Comparison of ENCODE assay signal across 9 cellular contexts in genomic region chr3:5787863-5788488, GRCh38.
DNase-seq lines count a peak whose midpoint lies in the region; ATAC-seq lines count a peak whose summit lies in the region.
"Had no signal": no experiment of that assay in that cellular context is flagged by ENCODE, and none has a peak within 500 bp of the region (broad histone marks: within the 10 kb centered on the region; RNA-seq: fewer than 3 reads in every experiment).

No MANE protein-coding gene starts in this region.

- ATAC-seq in GM19463 (IDR thresholded peaks at IDR 0.05; ENCODE audit: unreplicated experiment) = no peak
- ATAC-seq: activated naive CD4-positive, alpha-beta T cell treated with anti-CD3 and anti-CD28 coated beads, Interleukin-2, amount 50 U/mL, for 72 hours had no signal

- peak; percentile 40 for DNase-seq in NCI-H1694 treated with DMSO at 0.1 percent for 48 hours (lab: John Stamatoyannopoulos, UW)
- DNase-seq in NCI-H1694 (lab: John Stamatoyannopoulos, UW) = no peak
- peak; percentile 23 for DNase-seq in SKM-1 treated with dmso at 0.1 percent for 144 hours (lab: John Stamatoyannopoulos, UW; ENCODE audit: unreplicated experiment)
- peak; percentile 43 to 75 for DNase-seq in hippocampal formation (lab: John Stamatoyannopoulos, UW)
- peak; percentile 76 for DNase-seq in superior temporal gyrus (ENCODE audit: extremely low spot score)
- no peak for DNase-seq in AML-193 (lab: John Stamatoyannopoulos, UW)
- DNase-seq in activated T-cell treated with anti-CD3 and anti-CD28 coated beads, Interleukin-2, amount 50 U/mL, for 1 hour = no peak

Comparison
In these comparisons a context has a peak if more than half of its experiments do, and no peak if none do; other contexts are left out.
1. DNase-seq: peak in NCI-H1694 treated with DMSO at 0.1 percent for 48 hours (single experiment), SKM-1 treated with dmso at 0.1 percent for 144 hours (single experiment), hippocampal formation (2 of 2) and superior temporal gyrus (single experiment); none in NCI-H1694 (single experiment), AML-193 (0 of 2) and activated T-cell treated with anti-CD3 and anti-CD28 coated beads, Interleukin-2, amount 50 U/mL, for 1 hour (single experiment).